In the genomic region with DNA sequence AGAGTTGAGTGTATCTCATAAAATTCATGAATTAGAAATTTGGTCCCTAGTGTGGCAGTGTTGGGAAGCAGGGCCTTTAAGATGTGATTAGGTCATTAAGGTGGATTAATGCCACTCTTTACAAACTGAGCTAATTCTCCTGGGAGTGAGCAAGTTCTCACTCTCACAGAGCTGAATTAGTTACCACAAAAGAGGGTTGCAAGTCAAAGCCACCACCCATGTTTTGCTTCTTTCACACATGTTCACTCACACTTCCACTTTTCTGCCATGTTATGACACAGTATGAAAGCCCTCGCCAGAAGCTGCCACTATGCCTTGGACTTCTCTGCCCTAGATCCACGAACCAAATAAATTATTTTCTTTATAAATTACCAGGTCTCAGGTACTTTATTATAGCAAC, we compare ENCODE assay signal across 14 cellular contexts.
DNase-seq lines count a peak whose midpoint lies in the region; ATAC-seq and TF ChIP-seq lines count a peak whose summit lies in the region.
"Had no signal": no experiment of that assay in that cellular context is flagged by ENCODE, and none has a peak within 500 bp of the region (broad histone marks: within the 10 kb centered on the region; RNA-seq: fewer than 3 reads in every experiment).

No MANE protein-coding gene starts in this region.

- TF ChIP-seq CTCF in endodermal cell (conservative IDR thresholded peaks at IDR 0.05), result no peak

- H3K27me3 ChIP-seq in endodermal cell (ENCODE audit: control insufficient read depth, insufficient read depth, low read length, poor library complexity, severe bottlenecking), result no peaks in the 10 kb centered on the region
- H3K27me3 ChIP-seq: neural progenitor cell, stomach had no signal

- peak; percentile 97 for ATAC-seq in GM18867 (IDR thresholded peaks at IDR 0.05; ENCODE audit: unreplicated experiment)
- peak; percentile 72 for ATAC-seq in GM21515 (IDR thresholded peaks at IDR 0.05; ENCODE audit: unreplicated experiment)
- ATAC-seq in HG03064 (IDR thresholded peaks at IDR 0.05; ENCODE audit: low read depth, unreplicated experiment), result peak; percentile 92
- ATAC-seq: activated CD8-positive, alpha-beta memory T cell treated with anti-CD3 and anti-CD28 coated beads, Interleukin-2, amount 10 ng/mL, durations not matched to agents 7 days and 5 days; left colon had no signal

- H3K27me3 Mint-ChIP-seq in immature natural killer cell (ENCODE audit: low read depth in 3 of 3) (peaks cover 0 to 6% (median 2%) of the 10 kb centered on the region in 3 donors), endodermal cell (ENCODE audit: insufficient read depth) (no peaks in the 10 kb centered on the region)

- WGBS in endodermal cell (ENCODE audit: insufficient coverage in 1 of 2, insufficient read length in 1 of 2), 2 experiments, result 88 to 92% methylated on average over 2 of the region's 2 CpGs

- H3K27ac ChIP-seq in endodermal cell (ENCODE audit: low read depth, low read length), result no peak overlapping the region
- H3K27ac ChIP-seq: C4-2B, neural progenitor cell, stomach had no signal

- peaks cover 0 to 2% (median 0%) of the 10 kb centered on the region in 6 donors for H3K9me3 Mint-ChIP-seq in immature natural killer cell
- H3K9me3 Mint-ChIP-seq in endodermal cell, result no peaks in the 10 kb centered on the region

- H3K9me3 ChIP-seq in endodermal cell (ENCODE audit: control insufficient read depth, low read length), result no peaks in the 10 kb centered on the region
- H3K9me3 ChIP-seq: stomach had no signal

- H3K4me1 ChIP-seq in endodermal cell (ENCODE audit: control insufficient read depth, insufficient read depth, low read length), result no peaks in the 10 kb centered on the region
- H3K4me1 ChIP-seq: neural progenitor cell, stomach had no signal

- no peak overlapping the region for H3K4me3 ChIP-seq in endodermal cell (ENCODE audit: low read length)
- H3K4me3 ChIP-seq: neural progenitor cell, stomach had no signal

- DNase-seq in NAMALWA (ENCODE audit: low spot score) (peak; percentile 3), immature natural killer cell (no peak), cortex of kidney (lab: John Stamatoyannopoulos, UW) (no peak), T-helper 9 cell (no peak), endodermal cell (no peak)
- DNase-seq: activated CD8-positive, alpha-beta memory T cell treated with anti-CD3 and anti-CD28 coated beads, Interleukin-2, amount 10 ng/mL, durations not matched to agents 7 days and 5 days; left colon; NCI-H146; stomach had no signal

- H3K4me1 Mint-ChIP-seq in immature natural killer cell, result peaks cover 9 to 16% of the 10 kb centered on the region in 2 donors
- H3K4me1 Mint-ChIP-seq in endodermal cell, result peaks cover 20% of the 10 kb centered on the region
- H3K4me1 Mint-ChIP-seq: activated CD8-positive, alpha-beta memory T cell treated with anti-CD3 and anti-CD28 coated beads, Interleukin-2, amount 10 ng/mL, durations not matched to agents 7 days and 5 days had no signal

- no peak overlapping the region for H3K9ac ChIP-seq in endodermal cell (ENCODE audit: extremely low read depth, low read length, poor library complexity, severe bottlenecking)
- H3K9ac ChIP-seq: neural progenitor cell had no signal

- H3K4me3 Mint-ChIP-seq in immature natural killer cell, result peak overlapping the region in 1 of 5 donors; percentile 2
- H3K4me3 Mint-ChIP-seq in endodermal cell, result no peak overlapping the region
- H3K4me3 Mint-ChIP-seq: activated CD8-positive, alpha-beta memory T cell treated with anti-CD3 and anti-CD28 coated beads, Interleukin-2, amount 10 ng/mL, durations not matched to agents 7 days and 5 days; neural progenitor cell had no signal

- H3K36me3 ChIP-seq in endodermal cell (ENCODE audit: control insufficient read depth, insufficient read depth, low read length), result no peaks in the 10 kb centered on the region
- H3K36me3 ChIP-seq: neural progenitor cell, stomach had no signal

- peak overlapping the region in 1 of 6 donors; percentile 0 for H3K27ac Mint-ChIP-seq in immature natural killer cell
- no peak overlapping the region for H3K27ac Mint-ChIP-seq in endodermal cell
- H3K27ac Mint-ChIP-seq: activated CD8-positive, alpha-beta memory T cell treated with anti-CD3 and anti-CD28 coated beads, Interleukin-2, amount 10 ng/mL, durations not matched to agents 7 days and 5 days; neural progenitor cell had no signal

- no peaks in the 10 kb centered on the region for H3K36me3 Mint-ChIP-seq in immature natural killer cell
- no peaks in the 10 kb centered on the region for H3K36me3 Mint-ChIP-seq in endodermal cell (ENCODE audit: low read depth)
- H3K36me3 Mint-ChIP-seq: activated CD8-positive, alpha-beta memory T cell treated with anti-CD3 and anti-CD28 coated beads, Interleukin-2, amount 10 ng/mL, durations not matched to agents 7 days and 5 days; neural progenitor cell had no signal
